Comparison of ENCODE assay signal across 9 cellular contexts in genomic region chr12:125186471-125187147, GRCh38. TPM values are rescaled to one million over a fixed set of nuclear protein-coding genes. Genes with fewer than 3 reads are reported as not detected.
DNase-seq lines count a peak whose midpoint lies in the region; ATAC-seq lines count a peak whose summit lies in the region.
"Had no signal": no experiment of that assay in that cellular context is flagged by ENCODE, and none has a peak within 500 bp of the region (broad histone marks: within the 10 kb centered on the region; RNA-seq: fewer than 3 reads in every experiment).

No MANE protein-coding gene starts in this region.

- H3K27me3 ChIP-seq in right cardiac atrium (ENCODE audit: control insufficient read depth, insufficient read depth) (no peaks in the 10 kb centered on the region), thymus (ENCODE audit: control insufficient read depth, insufficient read depth) (peaks cover 61% of the 10 kb centered on the region)
- peaks cover 0 to 8% of the 10 kb centered on the region in 2 donors for H3K27me3 ChIP-seq in naive thymus-derived CD4-positive, alpha-beta T cell (ENCODE audit: control insufficient read depth in 2 of 2, insufficient read depth in 2 of 2, low read length in 2 of 2)

- H3K27me3 Mint-ChIP-seq in activated CD4-positive, alpha-beta T cell treated with anti-CD3 and anti-CD28 coated beads, Interleukin-2, amount 10 ng/mL, durations not matched to agents 24 days and 14 days = peaks cover 66% of the 10 kb centered on the region
- H3K27me3 Mint-ChIP-seq in naive thymus-derived CD4-positive, alpha-beta T cell = peaks cover 58 to 76% (median 71%) of the 10 kb centered on the region in 5 donors

- intact Hi-C loops in activated CD4-positive, alpha-beta T cell treated with anti-CD3 and anti-CD28 coated beads, Interleukin-2, amount 10 ng/mL, durations not matched to agents 24 days and 14 days (cut with micrococcal nuclease) = no loop called here
- intact Hi-C loops in right cardiac atrium (cut with DNase I) = loop anchor here in 2 of 4 donors (10.0 kb wide), 2 partner anchors 218 to 1688 kb away; no protein-coding TSS in a partner anchor
- intact Hi-C loops in naive thymus-derived CD4-positive, alpha-beta T cell (cut with micrococcal nuclease) = loop anchor here in 1 of 2 donors (10.0 kb wide), 1 partner anchor 202 kb away; the partner anchor contains the start of gene DHX37

- no peak overlapping the region for H3K27ac ChIP-seq in right cardiac atrium (ENCODE audit: low read length)
- H3K27ac ChIP-seq in thymus (ENCODE audit: low read depth) = no peak overlapping the region
- no peak overlapping the region for H3K27ac ChIP-seq in naive thymus-derived CD4-positive, alpha-beta T cell (ENCODE audit: low read depth, low read length)

- no peaks in the 10 kb centered on the region for H3K36me3 Mint-ChIP-seq in activated CD4-positive, alpha-beta T cell treated with anti-CD3 and anti-CD28 coated beads, Interleukin-2, amount 10 ng/mL, durations not matched to agents 24 days and 14 days (ENCODE audit: low read depth)
- peaks cover 0 to under 1% (median 0%) of the 10 kb centered on the region in 5 donors for H3K36me3 Mint-ChIP-seq in naive thymus-derived CD4-positive, alpha-beta T cell

- no peaks in the 10 kb centered on the region for H3K9me3 ChIP-seq in right cardiac atrium (ENCODE audit: control insufficient read depth, low read length)
- H3K9me3 ChIP-seq in thymus (ENCODE audit: control insufficient read depth) = no peaks in the 10 kb centered on the region
- no peaks in the 10 kb centered on the region for H3K9me3 ChIP-seq in naive thymus-derived CD4-positive, alpha-beta T cell (ENCODE audit: control insufficient read depth in 2 of 3, low read length in 3 of 3)

- no peak for DNase-seq in activated CD4-positive, alpha-beta T cell treated with anti-CD3 and anti-CD28 coated beads, Interleukin-2, amount 10 ng/mL, durations not matched to agents 24 days and 14 days
- DNase-seq in activated CD4-positive, alpha-beta T cell treated with anti-CD3 and anti-CD28 coated beads for 1 hour = no peak
- DNase-seq in NCI-H226 = peak; percentile 43
- peak in 2 of 3 donors; percentile 55 to 59 for DNase-seq in right cardiac atrium
- no peak for DNase-seq in SKM-1 treated with dmso at 0.1 percent for 144 hours (lab: John Stamatoyannopoulos, UW; ENCODE audit: unreplicated experiment)
- no peak for DNase-seq in naive thymus-derived CD4-positive, alpha-beta T cell

- no peak for ATAC-seq in right cardiac atrium
- ATAC-seq in naive thymus-derived CD4-positive, alpha-beta T cell = no peak
- no peak for ATAC-seq in GM21447 (IDR thresholded peaks at IDR 0.05; ENCODE audit: unreplicated experiment)

- CTCF ChIA-PET in naive thymus-derived CD4-positive, alpha-beta T cell (lab: Charles Lee) = no interaction called here

- POLR2A ChIA-PET in naive thymus-derived CD4-positive, alpha-beta T cell (lab: Charles Lee) = no interaction called here

- peaks cover 14% of the 10 kb centered on the region for H3K4me1 Mint-ChIP-seq in activated CD4-positive, alpha-beta T cell treated with anti-CD3 and anti-CD28 coated beads, Interleukin-2, amount 10 ng/mL, durations not matched to agents 24 days and 14 days
- H3K4me1 Mint-ChIP-seq in naive thymus-derived CD4-positive, alpha-beta T cell = peaks cover 5 to 11% (median 7%) of the 10 kb centered on the region in 7 donors

- no peak overlapping the region for H3K27ac Mint-ChIP-seq in activated CD4-positive, alpha-beta T cell treated with anti-CD3 and anti-CD28 coated beads, Interleukin-2, amount 10 ng/mL, durations not matched to agents 24 days and 14 days
- no peak overlapping the region for H3K27ac Mint-ChIP-seq in naive thymus-derived CD4-positive, alpha-beta T cell

- under 1% methylated on average over 90 of the region's 90 CpGs for WGBS in right cardiac atrium
- 1% methylated on average over 89 of the region's 90 CpGs for WGBS in thymus

- H3K4me3 ChIP-seq in right cardiac atrium (ENCODE audit: low read length) = peak overlapping the region; percentile 68
- peak overlapping the region; percentile 47 for H3K4me3 ChIP-seq in thymus (ENCODE audit: low read length)
- no peak overlapping the region for H3K4me3 ChIP-seq in naive thymus-derived CD4-positive, alpha-beta T cell (ENCODE audit: low read length)

- no peaks in the 10 kb centered on the region for H3K9me3 Mint-ChIP-seq in activated CD4-positive, alpha-beta T cell treated with anti-CD3 and anti-CD28 coated beads, Interleukin-2, amount 10 ng/mL, durations not matched to agents 24 days and 14 days
- H3K9me3 Mint-ChIP-seq in naive thymus-derived CD4-positive, alpha-beta T cell = peaks cover 0 to 2% (median 0%) of the 10 kb centered on the region in 11 donors

- no peaks in the 10 kb centered on the region for H3K36me3 ChIP-seq in thymus (ENCODE audit: control insufficient read depth, insufficient read depth)
- no peaks in the 10 kb centered on the region for H3K36me3 ChIP-seq in naive thymus-derived CD4-positive, alpha-beta T cell (ENCODE audit: control insufficient read depth in 2 of 3, insufficient read depth in 3 of 3, low read length in 3 of 3)

- peak overlapping the region; percentile 17 for H3K4me3 Mint-ChIP-seq in activated CD4-positive, alpha-beta T cell treated with anti-CD3 and anti-CD28 coated beads, Interleukin-2, amount 10 ng/mL, durations not matched to agents 24 days and 14 days
- H3K4me3 Mint-ChIP-seq in naive thymus-derived CD4-positive, alpha-beta T cell = peak overlapping the region in 2 of 10 donors; percentile 33 to 53

- H3K4me1 ChIP-seq in right cardiac atrium (ENCODE audit: control insufficient read depth, insufficient read depth, low read length) (no peaks in the 10 kb centered on the region), thymus (ENCODE audit: control insufficient read depth, insufficient read depth, low read length) (peaks cover 2% of the 10 kb centered on the region)
- H3K4me1 ChIP-seq in naive thymus-derived CD4-positive, alpha-beta T cell (ENCODE audit: control insufficient read depth in 2 of 2, insufficient read depth in 2 of 2, low read length in 2 of 2) = no peaks in the 10 kb centered on the region

RNA-seq across cellular contexts. Expression of gene TMEM132B, which starts 0.4 kb away (rescaled TPM):
- total RNA-seq in activated CD4-positive, alpha-beta T cell treated with anti-CD3 and anti-CD28 coated beads, Interleukin-2, amount 10 ng/mL, durations not matched to agents 24 days and 14 days = not detected in 2 replicates
- total RNA-seq in right cardiac atrium = 10 to 100 TPM in 3 of 4 donors, 1 to 10 TPM in 1; 8.5 to 14.3 (median 11.8) TPM
- polyA plus RNA-seq in right cardiac atrium (1.4 TPM), thymus (0.21 TPM)
- not detected for total RNA-seq in naive thymus-derived CD4-positive, alpha-beta T cell
- not detected for polyA plus RNA-seq in naive thymus-derived CD4-positive, alpha-beta T cell
- total RNA-seq: activated CD8-positive, alpha-beta memory T cell treated with anti-CD3 and anti-CD28 coated beads for 36 hours had no signal

Comparison
In these comparisons a context has a peak if more than half of its experiments do, and no peak if none do; other contexts are left out.
1. DNase-seq: peak in NCI-H226 (single experiment) and right cardiac atrium (2 of 3); none in activated CD4-positive, alpha-beta T cell treated with anti-CD3 and anti-CD28 coated beads, Interleukin-2, amount 10 ng/mL, durations not matched to agents 24 days and 14 days (single experiment), activated CD4-positive, alpha-beta T cell treated with anti-CD3 and anti-CD28 coated beads for 1 hour (single experiment), SKM-1 treated with dmso at 0.1 percent for 144 hours (single experiment) and naive thymus-derived CD4-positive, alpha-beta T cell (0 of 9).